1 cellular context compared by ENCODE assay signal in genomic region chr11:125233736-125234275, GRCh38.
TF ChIP-seq lines count a peak whose summit lies in the region.

No MANE protein-coding gene starts in this region.

TF ChIP-seq in H1, 55 proteins besides CTCF, POLR2A, EP300 and RAD21:
- TF ChIP-seq RNF2 (IDR thresholded peaks at IDR 0.05; ENCODE audit: borderline replicate concordance, low read depth, low read length, missing control alignments, poor library complexity, severe bottlenecking) (no peak), EZH2 (IDR thresholded peaks at IDR 0.05; ENCODE audit: low read depth, low read length, severe bottlenecking) (no peak), TEAD4 (IDR thresholded peaks at IDR 0.05; ENCODE audit: low read depth, low read length) (0 out of 2 replicates have a peak, but pooled peaks have one; percentile 20)
